Comparison of ENCODE assay signal across 8 cellular contexts in genomic region chr22:32723632-32724031, GRCh38.
DNase-seq lines count a peak whose midpoint lies in the region; ATAC-seq and TF ChIP-seq lines count a peak whose summit lies in the region.

No MANE protein-coding gene starts in this region.

- ATAC-seq in activated CD8-positive, alpha-beta memory T cell treated with anti-CD3 and anti-CD28 coated beads, Interleukin-2, amount 10 ng/mL, durations not matched to agents 7 days and 5 days = peak; percentile 87
- ATAC-seq in GM18520 (IDR thresholded peaks at IDR 0.05; ENCODE audit: unreplicated experiment) (no peak), HG02610 (IDR thresholded peaks at IDR 0.05; ENCODE audit: unreplicated experiment) (no peak)

- H3K4me3 Mint-ChIP-seq in activated CD8-positive, alpha-beta memory T cell treated with anti-CD3 and anti-CD28 coated beads, Interleukin-2, amount 10 ng/mL, durations not matched to agents 7 days and 5 days = no peak overlapping the region

- H3K36me3 Mint-ChIP-seq in activated CD8-positive, alpha-beta memory T cell treated with anti-CD3 and anti-CD28 coated beads, Interleukin-2, amount 10 ng/mL, durations not matched to agents 7 days and 5 days = peaks cover 3% of the 10 kb centered on the region

- H3K9me3 Mint-ChIP-seq in activated CD8-positive, alpha-beta memory T cell treated with anti-CD3 and anti-CD28 coated beads, Interleukin-2, amount 10 ng/mL, durations not matched to agents 7 days and 5 days (ENCODE audit: low read depth) = no peaks in the 10 kb centered on the region

- H3K4me1 Mint-ChIP-seq in activated CD8-positive, alpha-beta memory T cell treated with anti-CD3 and anti-CD28 coated beads, Interleukin-2, amount 10 ng/mL, durations not matched to agents 7 days and 5 days = peaks cover 23% of the 10 kb centered on the region

- TF ChIP-seq CTCF in fibroblast of villous mesenchyme (IDR thresholded peaks at IDR 0.05; ENCODE audit: insufficient read depth, low read depth, low read length) = no peak

- H3K27ac Mint-ChIP-seq in activated CD8-positive, alpha-beta memory T cell treated with anti-CD3 and anti-CD28 coated beads, Interleukin-2, amount 10 ng/mL, durations not matched to agents 7 days and 5 days = peak overlapping the region; percentile 61

- H3K27me3 Mint-ChIP-seq in activated CD8-positive, alpha-beta memory T cell treated with anti-CD3 and anti-CD28 coated beads, Interleukin-2, amount 10 ng/mL, durations not matched to agents 7 days and 5 days = peaks cover 31% of the 10 kb centered on the region

- no peak overlapping the region for H3K4me3 ChIP-seq in fibroblast of villous mesenchyme (ENCODE audit: low read depth, low read length)

- CTCF ChIA-PET in activated CD8-positive, alpha-beta memory T cell treated with anti-CD3 and anti-CD28 coated beads, Interleukin-2, amount 10 ng/mL, durations not matched to agents 7 days and 5 days (lab: Charles Lee) = interaction anchor here (1.1 to 1.6 kb wide), 3 partner anchors 63 to 95 kb away, joined by 3 to 4 read pairs (median 3); no protein-coding TSS in a partner anchor

- DNase-seq in GF-D8 (lab: John Stamatoyannopoulos, UW) (peak; percentile 96), KG1 (lab: John Stamatoyannopoulos, UW) (peak; percentile 74), fibroblast of villous mesenchyme (ENCODE audit: low read depth) (peak; percentile 94), putamen (ENCODE audit: low spot score) (peak; percentile 17), NCI-H345 treated with DMSO at 0.1 percent for 48 hours (lab: John Stamatoyannopoulos, UW; ENCODE audit: unreplicated experiment) (no peak)
- DNase-seq in activated CD8-positive, alpha-beta memory T cell treated with anti-CD3 and anti-CD28 coated beads, Interleukin-2, amount 10 ng/mL, durations not matched to agents 7 days and 5 days = peak; percentile 74
